15 cellular contexts compared by ENCODE assay signal in genomic region chr4:4284827-4285618, GRCh38. TPM values are rescaled to one million over a fixed set of nuclear protein-coding genes. Genes with fewer than 3 reads are reported as not detected.
DNase-seq lines count a peak whose midpoint lies in the region; ATAC-seq and TF ChIP-seq lines count a peak whose summit lies in the region.
"Had no signal": no experiment of that assay in that cellular context is flagged by ENCODE, and none has a peak within 500 bp of the region (broad histone marks: within the 10 kb centered on the region; RNA-seq: fewer than 3 reads in every experiment).

No MANE protein-coding gene starts in this region.

- H2AFZ ChIP-seq in PC-3 (ENCODE audit: low read length) = no peak overlapping the region

- no TSS peak for BruUV-seq in PC-3 (replicated peaks; lab: Mats Ljungman, UMichigan)

- peak; percentile 18 for DNase-seq in DMS53 (lab: John Stamatoyannopoulos, UW)
- no peak for DNase-seq in DMS53 treated with DMSO at 0.1 percent for 48 hours (lab: John Stamatoyannopoulos, UW; ENCODE audit: unreplicated experiment)
- peak; percentile 51 for DNase-seq in PC-3
- DNase-seq in colonic mucosa = peak; percentile 71
- DNase-seq in osteocyte (ENCODE audit: extremely low spot score, unreplicated experiment) = peak; percentile 54
- DNase-seq in SKM-1 treated with dmso at 0.1 percent for 144 hours (lab: John Stamatoyannopoulos, UW; ENCODE audit: unreplicated experiment) = no peak
- DNase-seq in WTC11 (ENCODE audit: low spot score) = no peak
- DNase-seq: 8988T, activated T-cell treated with anti-CD3 and anti-CD28 coated beads for 4 hours, brain microvascular endothelial cell, NCI-H1436 treated with DMSO at 0.1 percent for 48 hours, occipital lobe, T1000 had no signal

- POLR2A ChIA-PET in PC-3 (lab: Charles Lee; ENCODE audit: unreplicated experiment) = no interaction called here
- POLR2A ChIA-PET in WTC11 (lab: Charles Lee) = no interaction called here

- H3K4me3 ChIP-seq in PC-3 (ENCODE audit: low read length) (no peak overlapping the region), colonic mucosa (no peak overlapping the region)

- no peak overlapping the region for H3K27ac ChIP-seq in PC-3 (ENCODE audit: low read length)
- no peak overlapping the region for H3K27ac ChIP-seq in colonic mucosa
- H3K27ac ChIP-seq: brain microvascular endothelial cell had no signal

- H3K4me3 Mint-ChIP-seq in osteocyte (ENCODE audit: unreplicated experiment) = no peak overlapping the region
- H3K4me3 Mint-ChIP-seq in WTC11 = no peak overlapping the region
- H3K4me3 Mint-ChIP-seq: stimulated activated naive CD8-positive, alpha-beta T cell treated with anti-CD3 and anti-CD28 coated beads, Interleukin-15, Interleukin-2, amounts not matched to agents 100 ng/mL and 50 ng/mL, for 24 hours had no signal

- H3K27me3 ChIP-seq in PC-3 (ENCODE audit: low read length) (no peaks in the 10 kb centered on the region), colonic mucosa (no peaks in the 10 kb centered on the region)
- H3K27me3 ChIP-seq: brain microvascular endothelial cell had no signal

- H3K4me2 ChIP-seq in PC-3 (ENCODE audit: low read length) = peak overlapping the region; percentile 44; the same call in 1 of the 2 replicates

- no peaks in the 10 kb centered on the region for H3F3A ChIP-seq in PC-3 (ENCODE audit: low read length, unreplicated experiment)

- H3K9ac ChIP-seq in PC-3 (ENCODE audit: low read length) = no peak overlapping the region
- H3K9ac ChIP-seq in colonic mucosa (ENCODE audit: low read depth in 2 of 2, low read length in 2 of 2) = no peak overlapping the region

- H3K9me3 ChIP-seq in PC-3 (ENCODE audit: low read length) (no peaks in the 10 kb centered on the region), colonic mucosa (no peaks in the 10 kb centered on the region)

- no peaks in the 10 kb centered on the region for H3K27me3 Mint-ChIP-seq in osteocyte (ENCODE audit: unreplicated experiment)
- H3K27me3 Mint-ChIP-seq in WTC11 (ENCODE audit: low read depth) = no peaks in the 10 kb centered on the region
- H3K27me3 Mint-ChIP-seq: stimulated activated naive CD8-positive, alpha-beta T cell treated with anti-CD3 and anti-CD28 coated beads, Interleukin-15, Interleukin-2, amounts not matched to agents 100 ng/mL and 50 ng/mL, for 24 hours had no signal

- H3K4me1 Mint-ChIP-seq in osteocyte (ENCODE audit: unreplicated experiment) (peaks cover 19% of the 10 kb centered on the region), WTC11 (peaks cover 15% of the 10 kb centered on the region)

- H3K79me2 ChIP-seq in PC-3 (ENCODE audit: low read length) = peaks cover 64% of the 10 kb centered on the region

- intact Hi-C loops in PC-3 (cut with micrococcal nuclease) (no loop called here), colonic mucosa (cut with DNase I) (loop anchor here (5.0 kb wide), 1 partner anchor 38 kb away; the partner anchor contains the start of gene TMEM128)

- H3K27ac Mint-ChIP-seq in osteocyte (ENCODE audit: unreplicated experiment) = no peak overlapping the region
- H3K27ac Mint-ChIP-seq in WTC11 = no peak overlapping the region
- H3K27ac Mint-ChIP-seq: stimulated activated naive CD8-positive, alpha-beta T cell treated with anti-CD3 and anti-CD28 coated beads, Interleukin-15, Interleukin-2, amounts not matched to agents 100 ng/mL and 50 ng/mL, for 24 hours had no signal

- no peaks in the 10 kb centered on the region for H3K9me3 Mint-ChIP-seq in osteocyte (ENCODE audit: unreplicated experiment)
- H3K9me3 Mint-ChIP-seq in WTC11 = no peaks in the 10 kb centered on the region
- H3K9me3 Mint-ChIP-seq: stimulated activated naive CD8-positive, alpha-beta T cell treated with anti-CD3 and anti-CD28 coated beads, Interleukin-15, Interleukin-2, amounts not matched to agents 100 ng/mL and 50 ng/mL, for 24 hours had no signal

- H3K36me3 Mint-ChIP-seq in osteocyte (ENCODE audit: unreplicated experiment) (peaks cover 21% of the 10 kb centered on the region), WTC11 (peaks cover 55% of the 10 kb centered on the region)

- H4K20me1 ChIP-seq in PC-3 (ENCODE audit: low read length) = 0 out of 2 replicates have a peak, but pooled peaks cover 13% of the 10 kb centered on the region

- peaks cover 58% of the 10 kb centered on the region for H3K36me3 ChIP-seq in PC-3 (ENCODE audit: low read depth, low read length)
- peaks cover 5% of the 10 kb centered on the region for H3K36me3 ChIP-seq in colonic mucosa

- peak; percentile 31; the same call in 1 of the 2 replicates for ATAC-seq in PC-3
- ATAC-seq in HG02588 (IDR thresholded peaks at IDR 0.05; ENCODE audit: unreplicated experiment) = no peak
- no peak for ATAC-seq in WTC11

- no peak for TF ChIP-seq CTCF in PC-3 (conservative IDR thresholded peaks at IDR 0.05; ENCODE audit: low read depth, low read length)
- no peak for TF ChIP-seq CTCF in colonic mucosa (IDR thresholded peaks at IDR 0.05)
- TF ChIP-seq CTCF in osteocyte (IDR thresholded peaks at IDR 0.05) = no peak
- TF ChIP-seq CTCF in WTC11 (IDR thresholded peaks at IDR 0.05) = no peak

- H3K9me2 ChIP-seq in PC-3 (replicated peaks; ENCODE audit: low read length) = no peaks in the 10 kb centered on the region

- H3K4me1 ChIP-seq in PC-3 (ENCODE audit: insufficient read depth, low read length) (peaks cover 17% of the 10 kb centered on the region), colonic mucosa (peaks cover 8% of the 10 kb centered on the region)

- CTCF ChIA-PET in PC-3 (lab: Charles Lee) = no interaction called here
- CTCF ChIA-PET in WTC11 (lab: Charles Lee) = no interaction called here

TF ChIP-seq in WTC11, 78 proteins besides CTCF, POLR2A, EP300 and RAD21 (continues in another document):
- TF ChIP-seq ZMAT4 (CRISPR knock-in tag; IDR thresholded peaks at IDR 0.05) (no peak), TP53 (CRISPR knock-in tag; IDR thresholded peaks at IDR 0.05) (no peak), SP1 (CRISPR knock-in tag; conservative IDR thresholded peaks at IDR 0.05) (no peak), ATF6 (CRISPR knock-in tag; IDR thresholded peaks at IDR 0.05) (no peak), HMGA2 (CRISPR knock-in tag; IDR thresholded peaks at IDR 0.05) (no peak), OVOL2 (CRISPR knock-in tag; IDR thresholded peaks at IDR 0.05; ENCODE audit: borderline replicate concordance) (no peak), NFE2L1 (CRISPR knock-in tag; IDR thresholded peaks at IDR 0.05) (no peak), FOXJ3 (CRISPR knock-in tag; IDR thresholded peaks at IDR 0.05; ENCODE audit: borderline replicate concordance) (no peak), E2F1 (CRISPR knock-in tag; IDR thresholded peaks at IDR 0.05) (no peak), ZNF232 (CRISPR knock-in tag; IDR thresholded peaks at IDR 0.05) (no peak)
- TF ChIP-seq, protein P1, sequence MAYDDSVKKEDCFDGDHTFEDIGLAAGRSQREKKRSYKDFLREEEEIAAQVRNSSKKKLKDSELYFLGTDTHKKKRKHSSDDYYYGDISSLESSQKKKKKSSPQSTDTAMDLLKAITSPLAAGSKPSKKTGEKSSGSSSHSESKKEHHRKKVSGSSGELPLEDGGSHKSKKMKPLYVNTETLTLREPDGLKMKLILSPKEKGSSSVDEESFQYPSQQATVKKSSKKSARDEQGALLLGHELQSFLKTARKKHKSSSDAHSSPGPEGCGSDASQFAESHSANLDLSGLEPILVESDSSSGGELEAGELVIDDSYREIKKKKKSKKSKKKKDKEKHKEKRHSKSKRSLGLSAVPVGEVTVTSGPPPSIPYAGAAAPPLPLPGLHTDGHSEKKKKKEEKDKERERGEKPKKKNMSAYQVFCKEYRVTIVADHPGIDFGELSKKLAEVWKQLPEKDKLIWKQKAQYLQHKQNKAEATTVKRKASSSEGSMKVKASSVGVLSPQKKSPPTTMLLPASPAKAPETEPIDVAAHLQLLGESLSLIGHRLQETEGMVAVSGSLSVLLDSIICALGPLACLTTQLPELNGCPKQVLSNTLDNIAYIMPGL (CRISPR knock-in tag; IDR thresholded peaks at IDR 0.05) = no peak

RNA-seq across cellular contexts. Expression of gene LYAR, which starts 4.9 kb away (rescaled TPM):
- total RNA-seq in PC-3 (2014; rRNA removed) (37.5 and 41.3 TPM in 2 replicates), colonic mucosa (10 to 100 TPM in 1 of 2 donors, 1 to 10 TPM in 1; 6.7 to 16.7 TPM), osteocyte (7.4 and 8.2 TPM in 2 replicates), WTC11 (2021) (32.1 to 36.8 TPM (median 34.1 TPM) in 3 replicates)

RNA-seq across cellular contexts. Expression of gene ZBTB49, which starts 5.0 kb away (rescaled TPM):
- total RNA-seq in PC-3 (2014; rRNA removed) (1.1 and 3.2 TPM in 2 replicates), colonic mucosa (1 to 10 TPM; 4.0 to 5.1 TPM), osteocyte (3.5 and 6.4 TPM in 2 replicates), WTC11 (2021) (4.4 to 7.4 TPM (median 5.6 TPM) in 3 replicates)

RNA-seq across cellular contexts. Expression of gene TMEM128, which starts 37.0 kb away (rescaled TPM):
- 4.7 and 10.1 TPM in 2 replicates for total RNA-seq in PC-3 (2014; rRNA removed)
- 10 to 100 TPM; 16.9 to 18.7 TPM for total RNA-seq in colonic mucosa
- total RNA-seq in osteocyte = 25.7 and 26.8 TPM in 2 replicates
- total RNA-seq in WTC11 (2021) = 21.1 to 26.5 TPM (median 25.4 TPM) in 3 replicates

RNA-seq across cellular contexts. Expression of gene OTOP1, which starts 58.3 kb away (rescaled TPM):
- not detected in 2 replicates for total RNA-seq in PC-3 (2014; rRNA removed)
- total RNA-seq in colonic mucosa = not detected
- not detected in 2 replicates for total RNA-seq in osteocyte
- total RNA-seq in WTC11 (2021) = not detected in 3 replicates
- total RNA-seq: occipital lobe had no signal

Comparison
In these comparisons a context has a peak if more than half of its experiments do, and no peak if none do; other contexts are left out.
1. DNase-seq: peak in DMS53 (single experiment), PC-3 (single experiment), colonic mucosa (single experiment) and osteocyte (single experiment); none in DMS53 treated with DMSO at 0.1 percent for 48 hours (single experiment), SKM-1 treated with dmso at 0.1 percent for 144 hours (single experiment) and WTC11 (single experiment).